1 cellular context compared by ENCODE assay signal in the genomic region with DNA sequence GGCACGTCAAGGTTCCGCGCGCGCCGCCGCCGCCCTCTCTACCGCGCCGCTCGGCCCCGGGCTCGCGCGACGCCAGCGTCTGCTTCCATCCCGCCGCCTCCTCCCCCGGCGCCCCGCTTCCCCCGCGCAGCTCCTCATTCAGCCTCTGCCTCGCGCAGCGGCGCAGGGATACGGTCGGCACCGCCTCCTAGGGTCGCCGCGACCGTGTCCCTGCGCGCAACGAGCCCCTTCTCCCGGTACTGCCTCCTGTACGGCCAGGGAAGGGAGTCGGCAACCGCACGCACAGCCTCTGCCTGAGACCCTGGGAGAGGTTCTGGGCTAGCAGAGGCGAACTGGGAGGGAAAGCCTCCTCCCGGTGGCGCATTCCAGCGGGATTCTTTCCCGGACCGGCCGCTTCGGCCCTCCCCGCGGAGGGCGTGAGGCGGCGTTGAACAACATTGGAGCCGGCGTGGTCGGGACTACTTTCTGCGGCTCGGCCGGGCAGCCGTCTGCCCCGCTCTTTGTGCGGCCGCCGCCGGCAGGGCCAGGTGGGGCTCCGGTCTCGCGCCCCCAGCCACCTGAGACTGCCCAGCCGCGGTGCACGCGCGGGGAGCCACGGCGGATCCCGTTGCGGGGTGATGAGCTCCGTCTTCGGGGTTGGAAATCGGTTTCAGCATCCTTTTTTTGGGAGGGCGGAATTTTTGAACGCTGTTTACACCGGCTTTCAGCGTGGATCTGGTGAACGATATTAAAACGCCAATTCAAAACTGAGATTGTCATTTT.
TF ChIP-seq lines count a peak whose summit lies in the region.

A gene (minus strand): TSS at position 172 of the 762 bp plus-strand sequence. CDS start 309 bp downstream, outside the sequence.

TF ChIP-seq in IMR-90, 13 proteins besides CTCF, POLR2A, EP300 and RAD21:
- TF ChIP-seq RFX5 (IDR thresholded peaks at IDR 0.05; ENCODE audit: low read depth, low read length): no peak
- TF ChIP-seq MXI1 (IDR thresholded peaks at IDR 0.05; ENCODE audit: borderline replicate concordance, low read depth, low read length): peak; percentile 8; the same call in 1 of the 2 replicates
